In genomic region chr17:38415250-38416194, GRCh38 we compare ENCODE assay signal across 9 cellular contexts. TPM values are rescaled to one million over a fixed set of nuclear protein-coding genes. Genes with fewer than 3 reads are reported as not detected.
A peak's percentile ranks its signal among the peaks of the same experiment; 100 is the strongest.
DNase-seq lines count a peak whose midpoint lies in the region; ATAC-seq and TF ChIP-seq lines count a peak whose summit lies in the region.
"Had no signal": no experiment of that assay in that cellular context is flagged by ENCODE, and none has a peak within 500 bp of the region (broad histone marks: within the 10 kb centered on the region; RNA-seq: fewer than 3 reads in every experiment).

No MANE protein-coding gene starts in this region.

- H3K9ac ChIP-seq in HUES48 (ENCODE audit: low read depth, low read length): peak overlapping the region; percentile 84

- TF ChIP-seq POLR2A in right lobe of liver (IDR thresholded peaks at IDR 0.05): no peak

- H3K36me3 ChIP-seq in HUES48 (ENCODE audit: control insufficient read depth, insufficient read depth, low read length) (no peaks in the 10 kb centered on the region), right lobe of liver (no peaks in the 10 kb centered on the region)
- H3K36me3 ChIP-seq: SJSA1 had no signal

- peak; percentile 14 to 57 (median 32) for ATAC-seq in right lobe of liver
- ATAC-seq in GM18870 (IDR thresholded peaks at IDR 0.05; ENCODE audit: unreplicated experiment): no peak
- no peak for ATAC-seq in GM18873 (IDR thresholded peaks at IDR 0.05; ENCODE audit: low FRiP score, unreplicated experiment)

- peak overlapping the region; percentile 90 for H3K27ac ChIP-seq in HUES48 (ENCODE audit: low read depth, low read length)
- no peak overlapping the region for H3K27ac ChIP-seq in right lobe of liver
- H3K27ac ChIP-seq: SJSA1 had no signal

- H3K9me3 ChIP-seq in HUES48 (ENCODE audit: control insufficient read depth, insufficient read depth, low read length) (no peaks in the 10 kb centered on the region), right lobe of liver (no peaks in the 10 kb centered on the region)
- H3K9me3 ChIP-seq: SJSA1 had no signal

- H3K4me3 ChIP-seq in HUES48 (ENCODE audit: low read depth, low read length): peak overlapping the region; percentile 45
- H3K4me3 ChIP-seq in astrocyte of the spinal cord (ENCODE audit: low read depth, low read length): peak overlapping the region; percentile 17
- no peak overlapping the region for H3K4me3 ChIP-seq in right lobe of liver
- H3K4me3 ChIP-seq: SJSA1 had no signal

- DNase-seq in DMS79 (lab: John Stamatoyannopoulos, UW) (peak; percentile 96), NCI-H774 (lab: John Stamatoyannopoulos, UW) (peak; percentile 96), astrocyte of the spinal cord (ENCODE audit: low read depth, low spot score) (peak; percentile 60), right lobe of liver (no peak), epidermal melanocyte (ENCODE audit: insufficient read length, low spot score) (no peak)

- in situ Hi-C loops in astrocyte of the spinal cord (cut with HindIII; ENCODE audit: low sequenced_read_pairs): no loop called here

- WGBS in right lobe of liver (ENCODE audit: insufficient coverage, low coverage, low lambda C conversion rate, missing lambda C conversion rate): 22% methylated on average over 15 of the region's 22 CpGs

- TF ChIP-seq CTCF in astrocyte of the spinal cord (IDR thresholded peaks at IDR 0.05; ENCODE audit: low read depth, low read length): no peak
- no peak for TF ChIP-seq CTCF in right lobe of liver (IDR thresholded peaks at IDR 0.05)

- intact Hi-C loops in right lobe of liver (cut with DNase I): loop anchor here (5.0 kb wide), 2 partner anchors 68 to 73 kb away; partner anchors contain the start of gene GPR179 (in 1 of the 2)

- H3K27me3 ChIP-seq in HUES48 (ENCODE audit: control insufficient read depth, insufficient read depth, low read length) (peaks cover 24% of the 10 kb centered on the region), right lobe of liver (peaks cover 0 to 5% of the 10 kb centered on the region in 2 donors)

- H3K4me1 ChIP-seq in HUES48 (ENCODE audit: control insufficient read depth, insufficient read depth, low read length) (peaks cover 40% of the 10 kb centered on the region), right lobe of liver (peaks cover 0 to 9% (median 0%) of the 10 kb centered on the region in 4 donors)

RNA-seq across cellular contexts. Expression of gene ARHGAP23, which starts 12.7 kb away (rescaled TPM):
- total RNA-seq in right lobe of liver: 1 to 10 TPM; 1.4 to 9.5 (median 3.8) TPM

Comparison
In these comparisons a context has a peak if more than half of its experiments do, and no peak if none do; other contexts are left out.
1. DNase-seq: peak in DMS79 (single experiment), NCI-H774 (single experiment) and astrocyte of the spinal cord (single experiment); none in right lobe of liver (0 of 3) and epidermal melanocyte (single experiment).
2. H3K4me3 ChIP-seq: peak in HUES48 (single experiment) and astrocyte of the spinal cord (single experiment); none in right lobe of liver (0 of 3).
3. ATAC-seq: peak in right lobe of liver (4 of 4); none in GM18870 (single experiment) and GM18873 (single experiment).